12 cellular contexts compared by ENCODE assay signal in the genomic region with DNA sequence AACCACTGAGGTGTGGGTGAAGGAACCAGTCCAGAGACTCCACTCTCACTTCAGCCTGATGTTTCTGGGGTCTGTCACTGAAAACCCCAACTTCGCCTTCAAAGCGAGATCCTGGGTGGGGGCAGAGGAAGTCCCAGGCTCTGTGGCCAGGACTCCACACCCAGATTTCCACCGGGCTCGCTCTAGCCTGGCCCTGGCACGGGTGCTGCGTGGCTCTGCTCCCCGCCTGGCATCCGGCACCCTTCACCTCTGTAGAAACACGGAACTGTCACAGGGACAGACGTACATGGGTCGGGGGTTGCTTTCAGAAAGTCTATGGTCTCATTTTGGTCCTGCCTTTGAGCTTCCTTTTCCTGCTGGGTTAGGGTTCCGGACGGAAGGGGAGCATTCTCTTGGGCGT. TPM values are rescaled to one million over a fixed set of nuclear protein-coding genes. Genes with fewer than 3 reads are reported as not detected.
DNase-seq lines count a peak whose midpoint lies in the region; ATAC-seq and TF ChIP-seq lines count a peak whose summit lies in the region.
"Had no signal": no experiment of that assay in that cellular context is flagged by ENCODE, and none has a peak within 500 bp of the region (broad histone marks: within the 10 kb centered on the region; RNA-seq: fewer than 3 reads in every experiment).

No MANE protein-coding gene starts in this region.

- H3K9me3 ChIP-seq in left ventricle myocardium inferior (replicated peaks) (no peaks in the 10 kb centered on the region), vagina (no peaks in the 10 kb centered on the region)

- POLR2A ChIA-PET in MCF 10A (lab: Yijun Ruan, JAX) = interaction anchor here (0.7 to 5.8 kb wide), 8 partner anchors 15 to 312 kb away, joined by 3 to 80 read pairs (median 14); partner anchors contain the start of genes HPCAL1 and RRM2
- POLR2A ChIA-PET in naive thymus-derived CD8-positive, alpha-beta T cell (lab: Charles Lee) = interaction anchor here (0.6 to 1.8 kb wide), 5 partner anchors 24 to 142 kb away, joined by 3 to 10 read pairs (median 3); no protein-coding TSS in a partner anchor

- H3K4me3 Mint-ChIP-seq in MCF 10A (ENCODE audit: unreplicated experiment) = peak overlapping the region; percentile 23
- H3K4me3 Mint-ChIP-seq in naive thymus-derived CD8-positive, alpha-beta T cell = peak overlapping the region in 9 of 10 donors; percentile 22 to 87 (median 75)

- no TSS peak for BruUV-seq in MCF 10A (replicated peaks; lab: Mats Ljungman, UMichigan)

- TF ChIP-seq CTCF in left ventricle myocardium inferior (IDR thresholded peaks at IDR 0.05; ENCODE audit: borderline replicate concordance) (no peak), MCF 10A (IDR thresholded peaks at IDR 0.05; ENCODE audit: unreplicated experiment) (no peak), vagina (IDR thresholded peaks at IDR 0.05) (no peak)

- H3K4me3 ChIP-seq in left ventricle myocardium inferior (no peak overlapping the region), vagina (no peak overlapping the region)

- TF ChIP-seq POLR2A in vagina (IDR thresholded peaks at IDR 0.05) = no peak

- DNase-seq in left ventricle myocardium inferior (no peak), cardiac septum (ENCODE audit: low spot score) (no peak), MCF 10A (ENCODE audit: unreplicated experiment) (no peak), vagina (ENCODE audit: extremely low spot score in 2 of 2) (no peak), sciatic nerve (ENCODE audit: low spot score) (no peak)
- no peak for DNase-seq in naive thymus-derived CD8-positive, alpha-beta T cell
- DNase-seq: activated CD4-positive, alpha-beta T cell treated with anti-CD3 and anti-CD28 coated beads for 4 hours; AML-193; KBM-7; NCI-H2029 had no signal

- peaks cover 80% of the 10 kb centered on the region for H3K36me3 Mint-ChIP-seq in MCF 10A (ENCODE audit: insufficient read depth, unreplicated experiment)
- peaks cover 0 to 22% (median 0%) of the 10 kb centered on the region in 3 donors for H3K36me3 Mint-ChIP-seq in naive thymus-derived CD8-positive, alpha-beta T cell

- H3K9me3 Mint-ChIP-seq in MCF 10A (ENCODE audit: unreplicated experiment) = no peaks in the 10 kb centered on the region
- no peaks in the 10 kb centered on the region for H3K9me3 Mint-ChIP-seq in naive thymus-derived CD8-positive, alpha-beta T cell

- no peaks in the 10 kb centered on the region for H3K36me3 ChIP-seq in left ventricle myocardium inferior
- no peaks in the 10 kb centered on the region for H3K36me3 ChIP-seq in vagina

- H3K4me1 Mint-ChIP-seq in MCF 10A (ENCODE audit: insufficient read depth, unreplicated experiment) = peaks cover 53% of the 10 kb centered on the region
- peaks cover 31 to 75% (median 56%) of the 10 kb centered on the region in 4 donors for H3K4me1 Mint-ChIP-seq in naive thymus-derived CD8-positive, alpha-beta T cell

- H3K27ac Mint-ChIP-seq in MCF 10A (ENCODE audit: low read depth, unreplicated experiment) = peak overlapping the region; percentile 94
- H3K27ac Mint-ChIP-seq in naive thymus-derived CD8-positive, alpha-beta T cell = peak overlapping the region; percentile 47 to 96 (median 92)

- no peaks in the 10 kb centered on the region for H3K27me3 Mint-ChIP-seq in MCF 10A (ENCODE audit: insufficient read depth, unreplicated experiment)
- no peaks in the 10 kb centered on the region for H3K27me3 Mint-ChIP-seq in naive thymus-derived CD8-positive, alpha-beta T cell

- H3K4me1 ChIP-seq in left ventricle myocardium inferior (peaks cover 78% of the 10 kb centered on the region), vagina (peaks cover 67% of the 10 kb centered on the region)

- ATAC-seq in naive thymus-derived CD8-positive, alpha-beta T cell = peak in 1 of 2 donors; percentile 27
- ATAC-seq in sciatic nerve (no peak), HG02938 (IDR thresholded peaks at IDR 0.05; ENCODE audit: unreplicated experiment) (no peak), HG02759 (IDR thresholded peaks at IDR 0.05; ENCODE audit: unreplicated experiment) (no peak)

- no peaks in the 10 kb centered on the region for H3K27me3 ChIP-seq in left ventricle myocardium inferior (ENCODE audit: low read depth)
- H3K27me3 ChIP-seq in vagina = no peaks in the 10 kb centered on the region

- intact Hi-C loops in left ventricle myocardium inferior (cut with micrococcal nuclease) = no loop called here
- intact Hi-C loops in cardiac septum (cut with DNase I) = loop anchor here (5.0 kb wide), 2 partner anchors 124 to 264 kb away; no protein-coding TSS in a partner anchor
- intact Hi-C loops in MCF 10A (cut with micrococcal nuclease) = loop anchor here (5.0 kb wide), 1 partner anchor 264 kb away; no protein-coding TSS in a partner anchor
- intact Hi-C loops in vagina (cut with DNase I) = no loop called here
- intact Hi-C loops in sciatic nerve (cut with DNase I) = loop anchor here (10.0 kb wide), 1 partner anchor 132 kb away; no protein-coding TSS in a partner anchor

- H3K27ac ChIP-seq in left ventricle myocardium inferior (replicated peaks) (peak overlapping the region; percentile 91), vagina (peak overlapping the region; percentile 28)

- CTCF ChIA-PET in MCF 10A (lab: Yijun Ruan, JAX) = interaction anchor here (0.7 to 6.7 kb wide), 8 partner anchors 16 to 285 kb away, joined by 3 to 126 read pairs (median 56); partner anchors contain the start of genes HPCAL1 and RRM2

RNA-seq across cellular contexts. Expression of gene ODC1, which starts 41.6 kb away (rescaled TPM):
- total RNA-seq in left ventricle myocardium inferior (41.7 TPM), cardiac septum (58.0 TPM), MCF 10A (2022) (321 and 341 TPM in 2 replicates), vagina (34.9 TPM), sciatic nerve (33.1 TPM)
- total RNA-seq in naive thymus-derived CD8-positive, alpha-beta T cell = 10 to 100 TPM; 49.2 to 57.1 TPM
- 10 to 100 TPM; 44.5 to 70.7 (median 60.9) TPM for polyA plus RNA-seq in naive thymus-derived CD8-positive, alpha-beta T cell

Comparison
In these comparisons a context has a peak if more than half of its experiments do, and no peak if none do; other contexts are left out.
1. intact Hi-C loops: an anchor here in cardiac septum (5.0 kb wide), MCF 10A (5.0 kb wide) and sciatic nerve (10.0 kb wide); none called in left ventricle myocardium inferior and vagina.